Comparison of ENCODE assay signal across 18 cellular contexts in genomic region chr3:133674290-133674912, GRCh38. TPM values are rescaled to one million over a fixed set of nuclear protein-coding genes. Genes with fewer than 3 reads are reported as not detected.
A peak's percentile ranks its signal among the peaks of the same experiment; 100 is the strongest.
DNase-seq lines count a peak whose midpoint lies in the region; ATAC-seq, FAIRE-seq and TF ChIP-seq lines count a peak whose summit lies in the region.
"Had no signal": no experiment of that assay in that cellular context is flagged by ENCODE, and none has a peak within 500 bp of the region (broad histone marks: within the 10 kb centered on the region; RNA-seq: fewer than 3 reads in every experiment).

No MANE protein-coding gene starts in this region.

- peak overlapping the region; percentile 32 for H3K18ac ChIP-seq in H1 (ENCODE audit: extremely low read depth, low read length)

- H3K4me1 Mint-ChIP-seq in nephron progenitor cell (peaks cover 42% of the 10 kb centered on the region), type B pancreatic cell (ENCODE audit: unreplicated experiment) (peaks cover 9% of the 10 kb centered on the region)
- H3K4me1 Mint-ChIP-seq in CD4-positive, alpha-beta memory T cell: peaks cover 0 to 9% (median 3%) of the 10 kb centered on the region in 4 donors

- no peak overlapping the region for H3K4ac ChIP-seq in H1 (replicated peaks; ENCODE audit: insufficient read length, low read depth, low read length)

- TF ChIP-seq CTCF in H1 (IDR thresholded peaks at IDR 0.05; ENCODE audit: control extremely low read depth in 1 of 3, insufficient read depth in 1 of 3, low read depth in 1 of 3, low read length in 3 of 3) (peak in 2 of 3 experiments; percentile 2 to 8; a peak in 2 of 4 replicates), nephron progenitor cell (IDR thresholded peaks at IDR 0.05) (no peak), type B pancreatic cell (conservative IDR thresholded peaks at IDR 0.05) (no peak)

- POLR2A ChIA-PET in H1 (lab: Charles Lee; ENCODE audit: partially characterized antibody): no interaction called here
- POLR2A ChIA-PET in CD4-positive, alpha-beta memory T cell (lab: Charles Lee; ENCODE audit: partially characterized antibody): no interaction called here

- H3K23me2 ChIP-seq in H1 (ENCODE audit: low read depth, low read length): peaks cover 6% of the 10 kb centered on the region; the same call in 1 of the 2 replicates

- H3K27me3 ChIP-seq in H1 (replicated peaks in 1 of 4; ENCODE audit: control insufficient read depth in 3 of 4, extremely low read depth in 1 of 4, insufficient read depth in 3 of 4, low read length in 3 of 4): peaks cover 4 to 22% (median 17%) of the 10 kb centered on the region in 4 experiments
- peaks cover 6% of the 10 kb centered on the region for H3K27me3 ChIP-seq in CD4-positive, alpha-beta memory T cell (ENCODE audit: insufficient read depth, low read length)
- H3K27me3 ChIP-seq: ascending aorta; BLaER1 treated with 17β-estradiol and CSF1 and Interleukin-3, amounts not matched to agents 10 nM and 100 nM had no signal

- no peak; a peak in 1 of 4 replicates for TF ChIP-seq RAD21 in H1 (IDR thresholded peaks at IDR 0.05 in 1 of 2, conservative IDR thresholded peaks at IDR 0.05 in 1 of 2; ENCODE audit: low read depth in 2 of 2, low read length in 2 of 2)

- H2BK120ac ChIP-seq in H1 (replicated peaks; ENCODE audit: low read depth, low read length): no peak overlapping the region

- no peak for DNase-seq in left cardiac atrium
- DNase-seq in Right ventricle myocardium superior: no peak
- DNase-seq in H1 (ENCODE audit: low read depth in 1 of 2, low spot score in 2 of 2): peak in 1 of 2 experiments; percentile 66
- DNase-seq in nephron progenitor cell: peak; percentile 53
- no peak for DNase-seq in type B pancreatic cell (ENCODE audit: extremely low spot score, unreplicated experiment)
- no peak for DNase-seq in CD4-positive, alpha-beta memory T cell
- DNase-seq: naive B cell; NCI-H446 treated with DMSO at 0.1 percent for 48 hours; SHP77 treated with DMSO at 0.1 percent for 48 hours; stimulated activated CD4-positive, alpha-beta T cell treated with anti-CD3 and anti-CD28 coated beads, Interleukin-2, amount 100 ng/mL, for 24 hours; stimulated activated naive CD4-positive, alpha-beta T cell treated with Interleukin-2 at 50 U/mL for 16 hours had no signal

- H3K9me3 Mint-ChIP-seq in nephron progenitor cell (peaks cover 15% of the 10 kb centered on the region), type B pancreatic cell (no peaks in the 10 kb centered on the region)
- peaks cover 0 to 8% (median 4%) of the 10 kb centered on the region in 8 donors for H3K9me3 Mint-ChIP-seq in CD4-positive, alpha-beta memory T cell

- no peak for FAIRE-seq in H1 (lab: Jason Lieb, UNC)

- H3K14ac ChIP-seq in H1 (ENCODE audit: insufficient read length): no peak overlapping the region

- H3K36me3 Mint-ChIP-seq in nephron progenitor cell (ENCODE audit: low read depth) (no peaks in the 10 kb centered on the region), type B pancreatic cell (peaks cover 3% of the 10 kb centered on the region)
- peaks cover 0 to 4% of the 10 kb centered on the region in 2 donors for H3K36me3 Mint-ChIP-seq in CD4-positive, alpha-beta memory T cell

- H3K27ac Mint-ChIP-seq in nephron progenitor cell: no peak overlapping the region
- H3K27ac Mint-ChIP-seq in type B pancreatic cell: no peak overlapping the region
- no peak overlapping the region for H3K27ac Mint-ChIP-seq in CD4-positive, alpha-beta memory T cell
- H3K27ac Mint-ChIP-seq: naive B cell had no signal

- H2BK5ac ChIP-seq in H1 (ENCODE audit: low read depth, low read length): no peak overlapping the region

- H4K20me1 ChIP-seq in H1 (replicated peaks in 1 of 2; ENCODE audit: control insufficient read depth in 1 of 2, insufficient read depth in 2 of 2, low read length in 2 of 2): no peaks in the 10 kb centered on the region
- H4K20me1 ChIP-seq: BLaER1 treated with 17β-estradiol and CSF1 and Interleukin-3, amounts not matched to agents 10 nM and 100 nM had no signal

- no peaks in the 10 kb centered on the region for H3K36me3 ChIP-seq in H1 (ENCODE audit: control insufficient read depth in 2 of 4, insufficient read depth in 4 of 4, low read length in 3 of 4)
- H3K36me3 ChIP-seq in CD4-positive, alpha-beta memory T cell (ENCODE audit: insufficient read depth, low read length): no peaks in the 10 kb centered on the region
- H3K36me3 ChIP-seq: ascending aorta; BLaER1 treated with 17β-estradiol and CSF1 and Interleukin-3, amounts not matched to agents 10 nM and 100 nM had no signal

- H2BK20ac ChIP-seq in H1 (ENCODE audit: low read length): no peak overlapping the region

- H3K4me3 ChIP-seq in H1 (ENCODE audit: extremely low read depth in 1 of 4, insufficient read depth in 2 of 4, low read depth in 3 of 4, low read length in 4 of 4): peak overlapping the region; percentile 46 to 63 (median 54)
- no peak overlapping the region for H3K4me3 ChIP-seq in CD4-positive, alpha-beta memory T cell (ENCODE audit: low read length in 2 of 2)
- H3K4me3 ChIP-seq: ascending aorta; BLaER1 treated with 17β-estradiol and CSF1 and Interleukin-3, amounts not matched to agents 10 nM and 100 nM had no signal

- H2BK12ac ChIP-seq in H1 (ENCODE audit: low read depth, low read length): no peak overlapping the region

- no peak for TF ChIP-seq POLR2A in H1 (IDR thresholded peaks at IDR 0.05; ENCODE audit: control extremely low read depth in 1 of 2, low read depth in 2 of 2, low read length in 2 of 2)

- no peak overlapping the region for H2AK5ac ChIP-seq in H1 (ENCODE audit: low read depth, low read length)

- intact Hi-C loops in left cardiac atrium (cut with DNase I): no loop called here
- intact Hi-C loops in Right ventricle myocardium superior (cut with DNase I): no loop called here
- intact Hi-C loops in CD4-positive, alpha-beta memory T cell (cut with micrococcal nuclease): no loop called here

- H4K8ac ChIP-seq in H1 (ENCODE audit: extremely low read depth, insufficient read depth, low read length): peak overlapping the region; percentile 57

- H3K4me3 Mint-ChIP-seq in nephron progenitor cell (peak overlapping the region; percentile 80), type B pancreatic cell (peak overlapping the region; percentile 75)
- peak overlapping the region in 1 of 8 donors; percentile 62 for H3K4me3 Mint-ChIP-seq in CD4-positive, alpha-beta memory T cell

- H3K4me2 ChIP-seq in H1 (ENCODE audit: insufficient read depth in 1 of 2, low read depth in 2 of 2, low read length in 2 of 2): peak overlapping the region; percentile 89 to 94
- H3K4me2 ChIP-seq: BLaER1 treated with 17β-estradiol and CSF1 and Interleukin-3, amounts not matched to agents 10 nM and 100 nM had no signal

- H3K9me3 ChIP-seq in H1 (ENCODE audit: insufficient read depth in 2 of 2, low read depth in 1 of 2, low read length in 1 of 2): no peaks in the 10 kb centered on the region
- no peaks in the 10 kb centered on the region for H3K9me3 ChIP-seq in CD4-positive, alpha-beta memory T cell (ENCODE audit: control insufficient read depth in 1 of 2, low read length in 2 of 2)

- H2AFZ ChIP-seq in H1 (ENCODE audit: low read length): peak overlapping the region; percentile 30

- no peak overlapping the region for H3K56ac ChIP-seq in H1 (replicated peaks; ENCODE audit: insufficient read length, low read depth, low read length)

- peak; percentile 30 to 39 for ATAC-seq in left cardiac atrium
- no peak for ATAC-seq in Right ventricle myocardium superior (ENCODE audit: poor library complexity)
- no peak for ATAC-seq in GM18511 (IDR thresholded peaks at IDR 0.05; ENCODE audit: unreplicated experiment)
- no peak for ATAC-seq in HG03432 (IDR thresholded peaks at IDR 0.05; ENCODE audit: unreplicated experiment)

- peaks cover 0 to 12% (median 4%) of the 10 kb centered on the region in 4 experiments; a peak in 5 of 7 replicates for H3K4me1 ChIP-seq in H1 (replicated peaks in 1 of 4; ENCODE audit: control insufficient read depth in 3 of 4, insufficient read depth in 4 of 4, low read length in 3 of 4)
- no peaks in the 10 kb centered on the region for H3K4me1 ChIP-seq in CD4-positive, alpha-beta memory T cell (ENCODE audit: insufficient read depth, low read length)
- H3K4me1 ChIP-seq: ascending aorta had no signal

- H3K9ac ChIP-seq in H1 (replicated peaks in 1 of 4; ENCODE audit: extremely low read depth in 1 of 4, low read depth in 3 of 4, low read length in 3 of 4): no peak overlapping the region
- H3K9ac ChIP-seq: BLaER1 treated with 17β-estradiol and CSF1 and Interleukin-3, amounts not matched to agents 10 nM and 100 nM had no signal

- H3K27ac ChIP-seq in H1 (ENCODE audit: low read depth, low read length): no peak overlapping the region
- no peak overlapping the region for H3K27ac ChIP-seq in CD4-positive, alpha-beta memory T cell (ENCODE audit: low read depth, low read length)
- H3K27ac ChIP-seq: ascending aorta; BLaER1 treated with 17β-estradiol and CSF1 and Interleukin-3, amounts not matched to agents 10 nM and 100 nM; epithelial cell of prostate; HL-60; VCaP had no signal

- no peaks in the 10 kb centered on the region for H3K79me1 ChIP-seq in H1 (ENCODE audit: low read depth, low read length)

- H2BK15ac ChIP-seq in H1 (ENCODE audit: low read length): no peak overlapping the region

- H3K23ac ChIP-seq in H1 (ENCODE audit: insufficient read length): no peak overlapping the region

- no peak overlapping the region for H4K5ac ChIP-seq in H1 (ENCODE audit: insufficient read length, low read depth, low read length)

- 13% methylated on average over 45 of the region's 47 CpGs; no CpG with 5 or more reads in 1 of the 2 experiments for WGBS in H1 (ENCODE audit: extremely low coverage in 1 of 2, insufficient coverage in 1 of 2, insufficient read length in 1 of 2, insufficient replicate concordance in 2 of 2, low coverage in 1 of 2, low lambda C conversion rate in 2 of 2, missing lambda C conversion rate in 1 of 2), 2 experiments

- CTCF ChIA-PET in H1 (lab: Charles Lee; ENCODE audit: partially characterized antibody): interaction anchor here (0.9 to 1.4 kb wide), 4 partner anchors 9 to 32 kb away, joined by 3 to 4 read pairs (median 4); no protein-coding TSS in a partner anchor
- CTCF ChIA-PET in CD4-positive, alpha-beta memory T cell (lab: Charles Lee; ENCODE audit: partially characterized antibody): no interaction called here

- no peak overlapping the region for H4K91ac ChIP-seq in H1 (replicated peaks; ENCODE audit: insufficient read length, low read length)

- no peaks in the 10 kb centered on the region for H3K79me2 ChIP-seq in H1 (ENCODE audit: control insufficient read depth in 1 of 2, insufficient read depth in 2 of 2, low read length in 2 of 2)

- H3K27me3 Mint-ChIP-seq in nephron progenitor cell (ENCODE audit: low read depth, poor library complexity): peaks cover 76% of the 10 kb centered on the region
- peaks cover 45% of the 10 kb centered on the region for H3K27me3 Mint-ChIP-seq in type B pancreatic cell
- H3K27me3 Mint-ChIP-seq in CD4-positive, alpha-beta memory T cell: peaks cover 29 to 46% of the 10 kb centered on the region in 2 donors

- TF ChIP-seq EP300 in H1 (IDR thresholded peaks at IDR 0.05; ENCODE audit: borderline replicate concordance in 1 of 2, low read depth in 2 of 2, low read length in 2 of 2): no peak

RNA-seq across cellular contexts. Expression of gene TOPBP1, which starts 12.7 kb away (rescaled TPM):
- total RNA-seq in left cardiac atrium: 10 to 100 TPM; 12.0 to 12.4 TPM
- 10.0 TPM for total RNA-seq in Right ventricle myocardium superior
- total RNA-seq in H1 (2021; fragmentation: NEBNext Ultra II Directional; extraction: Animal tissue kit (Norgen Biotek cat#: 25700)): 35.9 and 36.3 TPM in 2 replicates
- 14.2 and 19.7 TPM in 2 replicates for polyA plus RNA-seq in H1 (2011; rRNA removed)
- 22.1 TPM for polyA plus RNA-seq in H1 (2011; cell fraction: cytosol; rRNA removed)
- polyA plus RNA-seq in H1 (2011; cell fraction: nucleus; rRNA removed): 24.5 TPM
- 20.4 to 33.9 TPM (median 25.0 TPM) in 4 replicates for polyA plus RNA-seq in H1 (2012, experiment 1 of 2)
- polyA plus RNA-seq in H1 (2012, experiment 2 of 2): 1.3 TPM
- polyA plus RNA-seq in H1 (2013, experiment 1 of 2): 23.9 TPM
- 25.0 TPM for polyA plus RNA-seq in H1 (2013, experiment 2 of 2)
- polyA minus RNA-seq in H1 (2011; rRNA and poly(A)+ RNA removed): 40.9 and 54.6 TPM in 2 replicates
- polyA minus RNA-seq in H1 (2011; cell fraction: cytosol; rRNA and poly(A)+ RNA removed): 15.9 TPM
- 101 TPM for polyA minus RNA-seq in H1 (2011; cell fraction: nucleus; rRNA and poly(A)+ RNA removed)
- total RNA-seq in type B pancreatic cell (ENCODE audit: low replicate concordance): 30.5 and 44.4 TPM in 2 replicates
- 10 to 100 TPM; 42.0 to 43.2 TPM for total RNA-seq in CD4-positive, alpha-beta memory T cell
- polyA plus RNA-seq in CD4-positive, alpha-beta memory T cell: 10 to 100 TPM in 1 of 2 donors, 1 to 10 TPM in 1; 6.1 to 13.0 TPM

Comparison
In these comparisons a context has a peak if more than half of its experiments do, and no peak if none do; other contexts are left out.
1. ATAC-seq: peak in left cardiac atrium (2 of 2); none in Right ventricle myocardium superior (single experiment), GM18511 (single experiment) and HG03432 (single experiment).
2. H3K4me3 ChIP-seq: peak in H1 (4 of 4); none in CD4-positive, alpha-beta memory T cell (0 of 2).
3. CTCF ChIP-seq: peak in H1 (2 of 3); none in nephron progenitor cell (single experiment) and type B pancreatic cell (single experiment).